9 cellular contexts compared by ENCODE assay signal in genomic region chr17:50241431-50241830, GRCh38.
"Had no signal": no experiment of that assay in that cellular context is flagged by ENCODE, and none has a peak within 500 bp of the region (broad histone marks: within the 10 kb centered on the region; RNA-seq: fewer than 3 reads in every experiment).

No MANE protein-coding gene starts in this region.

- FAIRE-seq: H1, H54 had no signal

- H3K27ac Mint-ChIP-seq: GM23338, H9, HFFc6 had no signal

- H3K9ac ChIP-seq: KMS-11 had no signal

- H3K27ac ChIP-seq: HL-60, KMS-11 had no signal

- H3K4me3 ChIP-seq: GM23338 had no signal

- H3K4me2 ChIP-seq: GM23338, KMS-11 had no signal

- H3K4me1 Mint-ChIP-seq: GM23338, H9 had no signal

- H3K4me3 Mint-ChIP-seq: GM23338, H9, HFFc6 had no signal

- DNase-seq: H9, Karpas-422, KBM-7 had no signal

- ATAC-seq: GM23338 had no signal

- H2AFZ ChIP-seq: GM23338 had no signal
